Comparison of ENCODE assay signal across 8 cellular contexts in the genomic region with DNA sequence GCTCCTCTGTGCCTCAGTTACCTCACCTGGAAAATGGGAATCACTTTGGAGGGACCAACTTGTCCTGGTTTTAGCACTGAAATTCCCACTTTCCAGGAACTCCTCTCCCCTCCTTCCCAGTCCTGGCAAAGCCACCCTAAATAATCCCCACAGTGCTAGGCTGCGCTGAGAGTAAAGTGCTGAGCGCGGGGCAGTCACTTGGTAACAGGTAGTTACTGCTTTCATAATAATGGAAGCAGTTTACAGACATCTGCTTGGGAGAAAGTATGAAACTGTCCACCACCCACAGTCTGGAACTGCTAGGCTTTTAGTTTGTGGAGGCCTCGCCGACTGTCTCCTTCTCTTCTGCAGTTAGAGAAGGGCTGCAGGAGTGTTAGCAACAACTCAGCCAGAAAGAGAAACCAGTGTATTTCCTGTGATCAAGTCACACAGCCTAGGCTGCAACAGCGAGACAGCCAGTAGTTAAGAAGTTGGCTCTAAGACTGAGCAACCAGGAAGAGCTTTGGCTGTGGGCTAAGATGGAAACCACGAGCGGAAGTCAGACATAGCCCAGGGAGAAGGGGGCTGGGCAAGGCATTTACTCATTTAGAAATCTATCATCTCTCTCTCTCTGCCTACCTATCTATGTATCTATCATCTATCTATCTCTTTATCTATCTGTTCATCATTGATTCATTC. TPM values are rescaled to one million over a fixed set of nuclear protein-coding genes. Genes with fewer than 3 reads are reported as not detected.
DNase-seq lines count a peak whose midpoint lies in the region; ATAC-seq and TF ChIP-seq lines count a peak whose summit lies in the region.

No MANE protein-coding gene starts in this region.

- H3K9ac ChIP-seq in BLaER1 treated with 17β-estradiol and CSF1 and Interleukin-3, amounts not matched to agents 10 nM and 100 nM, result peak overlapping the region; percentile 70 to 86 (median 80)

- POLR2A ChIA-PET in activated CD8-positive, alpha-beta T cell treated with anti-CD3 and anti-CD28 coated beads for 36 hours (lab: Charles Lee), result interaction anchor here (0.5 to 3.8 kb wide), 19 partner anchors 9 to 235 kb away, joined by 3 to 25 read pairs (median 4); a partner anchor contains a TSS

- no peaks in the 10 kb centered on the region for H3K36me3 ChIP-seq in BLaER1 treated with 17β-estradiol and CSF1 and Interleukin-3, amounts not matched to agents 10 nM and 100 nM

- peak overlapping the region; percentile 84 to 97 (median 91) for H3K27ac ChIP-seq in BLaER1 treated with 17β-estradiol and CSF1 and Interleukin-3, amounts not matched to agents 10 nM and 100 nM

- no peaks in the 10 kb centered on the region for H3K9me3 Mint-ChIP-seq in IgD-negative memory B cell
- peaks cover 12% of the 10 kb centered on the region for H3K9me3 Mint-ChIP-seq in activated CD8-positive, alpha-beta T cell treated with anti-CD3 and anti-CD28 coated beads for 36 hours

- ATAC-seq in GM19468 (IDR thresholded peaks at IDR 0.05; ENCODE audit: extremely low read depth, unreplicated experiment), result peak; percentile 97
- ATAC-seq in activated CD8-positive, alpha-beta T cell treated with anti-CD3 and anti-CD28 coated beads for 36 hours, result peak; percentile 90

- peaks cover 0 to 25% (median 17%) of the 10 kb centered on the region in 11 experiments; a peak in 17 of 22 replicates for H3K9me3 ChIP-seq in BLaER1 treated with 17β-estradiol and CSF1 and Interleukin-3, amounts not matched to agents 10 nM and 100 nM (replicated peaks in 1 of 11)

- peak overlapping the region; percentile 73 to 98 (median 91) for H3K4me2 ChIP-seq in BLaER1 treated with 17β-estradiol and CSF1 and Interleukin-3, amounts not matched to agents 10 nM and 100 nM

- H3K4me1 ChIP-seq in BLaER1 treated with 17β-estradiol and CSF1 and Interleukin-3, amounts not matched to agents 10 nM and 100 nM, result peaks cover 70 to 85% (median 73%) of the 10 kb centered on the region in 10 experiments

- DNase-seq in activated CD8-positive, alpha-beta T cell treated with anti-CD3 and anti-CD28 coated beads for 36 hours, result peak; percentile 94
- DNase-seq in foreskin melanocyte (peak; percentile 59), AG20443 (ENCODE audit: low spot score) (no peak), NCI-H82 treated with DMSO at 0.1 percent for 48 hours (lab: John Stamatoyannopoulos, UW; ENCODE audit: unreplicated experiment) (no peak)
- DNase-seq in stimulated activated CD4-positive, alpha-beta T cell treated with anti-CD3 and anti-CD28 coated beads, Interleukin-4, amount 100 ng/mL, for 4 hours, result peak; percentile 59 to 79

- no peaks in the 10 kb centered on the region for H3K27me3 ChIP-seq in BLaER1 treated with 17β-estradiol and CSF1 and Interleukin-3, amounts not matched to agents 10 nM and 100 nM

- peak overlapping the region; percentile 1 to 83 (median 72) for H3K4me3 Mint-ChIP-seq in IgD-negative memory B cell
- H3K4me3 Mint-ChIP-seq in activated CD8-positive, alpha-beta T cell treated with anti-CD3 and anti-CD28 coated beads for 36 hours, result peak overlapping the region; percentile 62

- intact Hi-C loops in activated CD8-positive, alpha-beta T cell treated with anti-CD3 and anti-CD28 coated beads for 36 hours (cut with micrococcal nuclease), result no loop called here

- CTCF ChIA-PET in activated CD8-positive, alpha-beta T cell treated with anti-CD3 and anti-CD28 coated beads for 36 hours (lab: Charles Lee), result interaction anchor here (0.7 to 2.6 kb wide), 6 partner anchors 32 to 72 kb away, joined by 3 to 15 read pairs (median 8); no protein-coding TSS in a partner anchor

- H3K4me3 ChIP-seq in BLaER1 treated with 17β-estradiol and CSF1 and Interleukin-3, amounts not matched to agents 10 nM and 100 nM, result peak overlapping the region in 8 of 10 experiments; percentile 21 to 50 (median 26); a peak in 12 of 20 replicates

- H3K4me1 Mint-ChIP-seq in IgD-negative memory B cell, result peaks cover 12 to 34% (median 29%) of the 10 kb centered on the region in 3 donors
- H3K4me1 Mint-ChIP-seq in activated CD8-positive, alpha-beta T cell treated with anti-CD3 and anti-CD28 coated beads for 36 hours (ENCODE audit: low read depth), result peaks cover 67% of the 10 kb centered on the region

- no peaks in the 10 kb centered on the region for H3K36me3 Mint-ChIP-seq in IgD-negative memory B cell
- peaks cover 8% of the 10 kb centered on the region for H3K36me3 Mint-ChIP-seq in activated CD8-positive, alpha-beta T cell treated with anti-CD3 and anti-CD28 coated beads for 36 hours (ENCODE audit: low read depth)

- H3K27me3 Mint-ChIP-seq in IgD-negative memory B cell, result no peaks in the 10 kb centered on the region
- H3K27me3 Mint-ChIP-seq in activated CD8-positive, alpha-beta T cell treated with anti-CD3 and anti-CD28 coated beads for 36 hours, result no peaks in the 10 kb centered on the region

- peak overlapping the region; percentile 1 to 92 (median 6) for H3K27ac Mint-ChIP-seq in IgD-negative memory B cell
- peak overlapping the region; percentile 95 for H3K27ac Mint-ChIP-seq in activated CD8-positive, alpha-beta T cell treated with anti-CD3 and anti-CD28 coated beads for 36 hours

- TF ChIP-seq CTCF in activated CD8-positive, alpha-beta T cell treated with anti-CD3 and anti-CD28 coated beads for 36 hours (IDR thresholded peaks at IDR 0.05), result no peak

- H4K20me1 ChIP-seq in BLaER1 treated with 17β-estradiol and CSF1 and Interleukin-3, amounts not matched to agents 10 nM and 100 nM, result no peaks in the 10 kb centered on the region

RNA-seq across cellular contexts. Expression of a gene that starts 30.8 kb away (rescaled TPM):
- polyA plus RNA-seq in IgD-negative memory B cell, result 11.6 TPM
- total RNA-seq in activated CD8-positive, alpha-beta T cell treated with anti-CD3 and anti-CD28 coated beads for 36 hours, result 10 to 100 TPM; 12.1 to 12.7 TPM

Comparison
In these comparisons a context has a peak if more than half of its experiments do, and no peak if none do; other contexts are left out.
1. DNase-seq: peak in activated CD8-positive, alpha-beta T cell treated with anti-CD3 and anti-CD28 coated beads for 36 hours (single experiment), foreskin melanocyte (single experiment) and stimulated activated CD4-positive, alpha-beta T cell treated with anti-CD3 and anti-CD28 coated beads, Interleukin-4, amount 100 ng/mL, for 4 hours (2 of 2); none in AG20443 (single experiment) and NCI-H82 treated with DMSO at 0.1 percent for 48 hours (single experiment).